1 cellular context compared by ENCODE assay signal in genomic region chr17:48553837-48554236, GRCh38.
TF ChIP-seq lines count a peak whose summit lies in the region.

No MANE protein-coding gene starts in this region.

TF ChIP-seq in A549, 52 proteins besides CTCF, POLR2A, EP300 and RAD21:
- no peak for TF ChIP-seq MAX (IDR thresholded peaks at IDR 0.05)
- TF ChIP-seq NPAS2 (CRISPR knock-in tag; IDR thresholded peaks at IDR 0.05; ENCODE audit: borderline replicate concordance), result no peak
- no peak for TF ChIP-seq FOSL2 (IDR thresholded peaks at IDR 0.05)
- no peak for TF ChIP-seq FOSL2 (CRISPR knock-in tag; IDR thresholded peaks at IDR 0.05)
- TF ChIP-seq PHF8 (IDR thresholded peaks at IDR 0.05; ENCODE audit: borderline replicate concordance, low read depth), result no peak
